In genomic region chr1:14681182-14681581, GRCh38 we compare ENCODE assay signal across 21 cellular contexts.
DNase-seq lines count a peak whose midpoint lies in the region; ATAC-seq and TF ChIP-seq lines count a peak whose summit lies in the region.
"Had no signal": no experiment of that assay in that cellular context is flagged by ENCODE, and none has a peak within 500 bp of the region (broad histone marks: within the 10 kb centered on the region; RNA-seq: fewer than 3 reads in every experiment).

No MANE protein-coding gene starts in this region.

- H3K4me2 ChIP-seq in PC-3 (ENCODE audit: low read length) (no peak overlapping the region), osteoblast (ENCODE audit: insufficient read depth, low read length) (no peak overlapping the region)
- H3K4me2 ChIP-seq: A549, KMS-11 had no signal

- CTCF ChIA-PET in PC-3 (lab: Charles Lee): no interaction called here

- TF ChIP-seq CTCF in AG10803 (conservative IDR thresholded peaks at IDR 0.05; ENCODE audit: low read length): no peak
- no peak for TF ChIP-seq CTCF in PC-3 (conservative IDR thresholded peaks at IDR 0.05; ENCODE audit: low read depth, low read length)
- TF ChIP-seq CTCF in osteoblast (IDR thresholded peaks at IDR 0.05; ENCODE audit: extremely low read depth, low read depth, low read length): no peak
- no peak for TF ChIP-seq CTCF in ovary (IDR thresholded peaks at IDR 0.05)

- POLR2A ChIA-PET in PC-3 (lab: Charles Lee; ENCODE audit: unreplicated experiment): interaction anchor here (0.5 kb wide), 1 partner anchor 519 kb away, joined by 3 read pairs; no protein-coding TSS in a partner anchor

- no peaks in the 10 kb centered on the region for H3K9me2 ChIP-seq in PC-3 (replicated peaks; ENCODE audit: low read length)

- no peak for TF ChIP-seq POLR2A in ovary (IDR thresholded peaks at IDR 0.05)

- no peak for TF ChIP-seq EP300 in ovary (IDR thresholded peaks at IDR 0.05)

- intact Hi-C loops in PC-3 (cut with micrococcal nuclease): no loop called here
- intact Hi-C loops in ovary (cut with DNase I): no loop called here

- H3K4me3 ChIP-seq in AG10803 (ENCODE audit: low read length) (no peak overlapping the region), PC-3 (ENCODE audit: low read length) (no peak overlapping the region), osteoblast (ENCODE audit: insufficient read depth, low read length) (no peak overlapping the region), ovary (no peak overlapping the region)
- H3K4me3 ChIP-seq: A549, Peyer's patch, SJCRH30 had no signal

- H3F3A ChIP-seq in PC-3 (ENCODE audit: low read length, unreplicated experiment): no peaks in the 10 kb centered on the region

- H2AFZ ChIP-seq in PC-3 (ENCODE audit: low read length) (no peak overlapping the region), osteoblast (ENCODE audit: low read length) (no peak overlapping the region)

- no peaks in the 10 kb centered on the region for H3K79me2 ChIP-seq in PC-3 (ENCODE audit: low read length)
- no peaks in the 10 kb centered on the region for H3K79me2 ChIP-seq in osteoblast (ENCODE audit: insufficient read depth, low read length)

- peak; percentile 67 for ATAC-seq in PC-3
- peak; percentile 39 for ATAC-seq in esophagus mucosa
- no peak for ATAC-seq in GM19023 (IDR thresholded peaks at IDR 0.05; ENCODE audit: unreplicated experiment)
- ATAC-seq: A549 had no signal

- H4K20me1 ChIP-seq in PC-3 (ENCODE audit: low read length): no peaks in the 10 kb centered on the region
- H4K20me1 ChIP-seq in osteoblast (ENCODE audit: insufficient read depth, low read length): no peaks in the 10 kb centered on the region

- H3K27ac ChIP-seq in PC-3 (ENCODE audit: low read length) (peak overlapping the region; percentile 25; the same call in 1 of the 2 replicates), osteoblast (ENCODE audit: low read depth, low read length) (no peak overlapping the region), ovary (no peak overlapping the region)
- H3K27ac ChIP-seq: A549, KMS-11, Peyer's patch, SJCRH30 had no signal

- no peaks in the 10 kb centered on the region for H3K27me3 ChIP-seq in PC-3 (ENCODE audit: low read length)
- H3K27me3 ChIP-seq in osteoblast (ENCODE audit: insufficient read depth, low read length): no peaks in the 10 kb centered on the region
- no peaks in the 10 kb centered on the region for H3K27me3 ChIP-seq in ovary
- H3K27me3 ChIP-seq: Peyer's patch had no signal

- 79 to 83% (median 82%) methylated on average over 3 of the region's 3 CpGs for WGBS in ovary, 3 donors

- no peaks in the 10 kb centered on the region for H3K36me3 ChIP-seq in PC-3 (ENCODE audit: low read depth, low read length)
- H3K36me3 ChIP-seq in osteoblast (ENCODE audit: insufficient read depth, low read length): no peaks in the 10 kb centered on the region
- H3K36me3 ChIP-seq in ovary: no peaks in the 10 kb centered on the region
- H3K36me3 ChIP-seq: Peyer's patch, SJCRH30 had no signal

- no peaks in the 10 kb centered on the region; the same call in 1 of the 2 replicates for H3K4me1 ChIP-seq in PC-3 (ENCODE audit: insufficient read depth, low read length)
- no peaks in the 10 kb centered on the region for H3K4me1 ChIP-seq in osteoblast (ENCODE audit: insufficient read depth, low read length)
- no peaks in the 10 kb centered on the region for H3K4me1 ChIP-seq in ovary (ENCODE audit: insufficient read depth)
- H3K4me1 ChIP-seq: A549, Peyer's patch, SJCRH30 had no signal

- DNase-seq in AG10803 (ENCODE audit: low read depth) (peak; percentile 6), PC-3 (peak; percentile 75), osteoblast (ENCODE audit: insufficient read length, low spot score, missing footprints) (peak; percentile 86), HuH-7 (ENCODE audit: low spot score) (no peak), ovary (no peak), H4 (ENCODE audit: low spot score) (no peak)
- DNase-seq: CD4-positive, alpha-beta T cell; DMS79 treated with DMSO at 0.1 percent for 48 hours; GF-D8; GOT3; MM.1S; NCI-H1105; NCI-H187; NCI-H446 treated with DMSO at 0.1 percent for 48 hours; NCI-H82; Peyer's patch; SJCRH30 had no signal

- no peak overlapping the region for H3K9ac ChIP-seq in PC-3 (ENCODE audit: low read length)
- H3K9ac ChIP-seq: KMS-11 had no signal

- no TSS peak for BruUV-seq in PC-3 (replicated peaks; lab: Mats Ljungman, UMichigan)

- 0 out of 2 replicates have a peak, but pooled peaks cover 12% of the 10 kb centered on the region for H3K9me3 ChIP-seq in PC-3 (ENCODE audit: low read length)
- peaks cover 2% of the 10 kb centered on the region for H3K9me3 ChIP-seq in osteoblast (ENCODE audit: low read depth, low read length)
- H3K9me3 ChIP-seq in ovary: no peaks in the 10 kb centered on the region
- H3K9me3 ChIP-seq: A549, SJCRH30 had no signal

Comparison
In these comparisons a context has a peak if more than half of its experiments do, and no peak if none do; other contexts are left out.
1. DNase-seq: peak in AG10803 (single experiment), PC-3 (single experiment) and osteoblast (single experiment); none in HuH-7 (single experiment), ovary (0 of 5) and H4 (single experiment).